In the genomic region with DNA sequence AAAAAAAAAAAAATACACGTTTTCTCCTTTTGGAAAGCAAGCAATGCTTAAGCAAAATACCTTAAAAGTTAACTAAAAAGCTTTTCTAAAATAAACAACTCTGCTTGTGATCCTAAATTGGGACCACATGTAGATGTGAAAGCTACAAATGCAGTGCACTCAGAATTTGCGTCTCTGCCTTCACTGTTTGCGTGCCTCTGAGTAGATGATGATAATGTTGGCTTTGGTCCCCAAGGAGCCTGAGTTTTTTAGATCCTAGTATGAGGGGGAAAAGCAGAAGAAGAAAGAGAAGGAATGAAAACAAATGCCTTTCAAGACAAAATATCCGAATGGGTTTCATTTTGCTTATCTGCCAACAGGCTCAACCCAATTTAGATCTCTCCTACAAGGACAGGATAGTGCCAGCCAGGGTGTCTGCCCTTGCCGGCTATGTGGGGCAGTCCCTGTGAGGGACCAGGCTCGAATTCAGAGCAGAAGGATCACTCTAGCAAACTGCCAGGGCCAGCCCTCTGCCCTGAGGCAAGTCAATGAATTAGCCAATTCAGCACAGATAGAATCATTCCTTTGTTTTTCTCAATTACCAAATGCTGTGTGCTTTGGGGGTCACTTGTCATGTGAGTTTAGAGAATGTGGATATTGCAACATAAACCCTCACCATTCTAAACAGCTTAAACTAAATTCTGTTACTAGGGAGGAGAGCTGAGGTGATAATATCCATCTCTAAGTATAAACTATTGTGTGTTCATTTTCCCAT, we compare ENCODE assay signal across 12 cellular contexts. TPM values are rescaled to one million over a fixed set of nuclear protein-coding genes. Genes with fewer than 3 reads are reported as not detected.
DNase-seq lines count a peak whose midpoint lies in the region; ATAC-seq and TF ChIP-seq lines count a peak whose summit lies in the region.
"Had no signal": no experiment of that assay in that cellular context is flagged by ENCODE, and none has a peak within 500 bp of the region (broad histone marks: within the 10 kb centered on the region; RNA-seq: fewer than 3 reads in every experiment).

No MANE protein-coding gene starts in this region.

- no peaks in the 10 kb centered on the region for H3K9me2 ChIP-seq in GM23248 (ENCODE audit: insufficient read depth)

- DNase-seq in GM23248 (peak; percentile 91), heart right ventricle (peak in 1 of 2 donors; percentile 13), retinal pigment epithelial cell (ENCODE audit: low read depth) (peak; percentile 61), NCI-H82 treated with DMSO at 0.1 percent for 48 hours (lab: John Stamatoyannopoulos, UW; ENCODE audit: unreplicated experiment) (no peak), D341Med (ENCODE audit: low spot score) (no peak)
- no peak for DNase-seq in activated CD8-positive, alpha-beta memory T cell treated with anti-CD3 and anti-CD28 coated beads, Interleukin-2, amount 50 U/mL, for 48 hours
- DNase-seq: activated CD4-positive, alpha-beta T cell treated with anti-CD3 and anti-CD28 coated beads, Interleukin-2, amount 50 U/mL, for 1 hour; cortex of kidney; naive B cell had no signal

- H3K27me3 ChIP-seq in GM23248 (replicated peaks; ENCODE audit: insufficient read depth): no peaks in the 10 kb centered on the region
- H3K27me3 ChIP-seq in heart right ventricle: no peaks in the 10 kb centered on the region

- peak overlapping the region; percentile 95 for H3K27ac ChIP-seq in GM23248
- peak overlapping the region; percentile 98 for H3K27ac ChIP-seq in angular gyrus (ENCODE audit: low read depth, low read length)
- no peak overlapping the region for H3K27ac ChIP-seq in heart right ventricle

- H3K4me1 ChIP-seq in GM23248 (ENCODE audit: insufficient read depth): peaks cover 49% of the 10 kb centered on the region
- H3K4me1 ChIP-seq in heart right ventricle: peaks cover 0 to 5% (median 0%) of the 10 kb centered on the region in 9 donors

- H3K36me3 ChIP-seq in GM23248 (ENCODE audit: low read depth) (no peaks in the 10 kb centered on the region), heart right ventricle (no peaks in the 10 kb centered on the region)

- H3K4me3 ChIP-seq in GM23248 (peak overlapping the region; percentile 61), heart right ventricle (no peak overlapping the region), retinal pigment epithelial cell (ENCODE audit: low read length) (no peak overlapping the region)

- no peaks in the 10 kb centered on the region for H4K20me1 ChIP-seq in GM23248 (ENCODE audit: insufficient read depth)

- in situ Hi-C loops in GM23248 (cut with MboI): loop anchor here (5.0 to 25.0 kb wide), 2 partner anchors 47 to 167 kb away; a partner anchor contains a TSS

- 0 to 3% methylated on average over 6 of the region's 6 CpGs for WGBS in GM23248 (ENCODE audit: low coverage in 1 of 2, low lambda C conversion rate in 2 of 2, missing lambda C conversion rate in 2 of 2), 2 experiments
- whole genome bisulfite sequencing in heart right ventricle, 2 donors: 31 to 42% methylated on average over 6 of the region's 6 CpGs

- 0 out of 2 replicates have a peak overlapping the region, but pooled peaks have one; percentile 13 for H2AFZ ChIP-seq in GM23248

- peaks cover 50% of the 10 kb centered on the region for H3F3A ChIP-seq in GM23248 (ENCODE audit: insufficient read depth)

- H3K9me3 ChIP-seq in GM23248 (ENCODE audit: low read depth) (no peaks in the 10 kb centered on the region), heart right ventricle (no peaks in the 10 kb centered on the region)

- no peak for TF ChIP-seq CTCF in heart right ventricle (IDR thresholded peaks at IDR 0.05)
- TF ChIP-seq CTCF in retinal pigment epithelial cell (conservative IDR thresholded peaks at IDR 0.05; ENCODE audit: low read depth, low read length): no peak

- intact Hi-C loops in heart right ventricle (cut with DNase I): loop anchor here in 6 of 10 donors (10.0 kb wide), 7 partner anchors 55 to 1035 kb away; no protein-coding TSS in a partner anchor

- peak overlapping the region; percentile 85 for H3K9ac ChIP-seq in GM23248

- H3K4me2 ChIP-seq in GM23248 (ENCODE audit: unreplicated experiment): peak overlapping the region; percentile 84

- H3K79me2 ChIP-seq in GM23248 (ENCODE audit: insufficient read depth): 0 out of 2 replicates have a peak, but pooled peaks cover 5% of the 10 kb centered on the region

- ATAC-seq in heart right ventricle (peak in 5 of 8 donors; percentile 33 to 71 (median 53)), HG02973 (IDR thresholded peaks at IDR 0.05; ENCODE audit: unreplicated experiment) (no peak)

RNA-seq across cellular contexts. Expression of a gene that starts 28.5 kb away (rescaled TPM):
- 16.2 and 26.1 TPM in 2 replicates for total RNA-seq in GM23248 (2014; rRNA removed; shearing (Covaris generic))
- polyA plus RNA-seq in GM23248 (2016; fragmentation: Nextera tagmentation; extraction: Ambion mirVana) (19.5 and 20.5 TPM in 2 replicates), heart right ventricle (under 1 TPM in 1 of 2 donors, not detected in 1; 0.65 TPM)
- total RNA-seq in heart right ventricle: 1 to 10 TPM in 1 of 10 donors, under 1 TPM in 4, not detected in 5; 0.23 to 1.1 (median 0.36) TPM

RNA-seq across cellular contexts. Expression of a gene that starts 47.8 kb away (rescaled TPM):
- 935 and 1,005 TPM in 2 replicates for total RNA-seq in GM23248 (2014; rRNA removed; shearing (Covaris generic))
- polyA plus RNA-seq in GM23248 (2016; fragmentation: Nextera tagmentation; extraction: Ambion mirVana) (575 and 584 TPM in 2 replicates), heart right ventricle (under 1 TPM in 1 of 2 donors, not detected in 1; 0.03 TPM)
- total RNA-seq in heart right ventricle: under 1 TPM in 8 of 10 donors, not detected in 2; 0.06 to 0.37 (median 0.19) TPM
- total RNA-seq: NCI-H460 had no signal

RNA-seq across cellular contexts. Expression of a gene that starts 54.7 kb away (rescaled TPM):
- 13.2 and 18.5 TPM in 2 replicates for total RNA-seq in GM23248 (2014; rRNA removed; shearing (Covaris generic))
- polyA plus RNA-seq in GM23248 (2016; fragmentation: Nextera tagmentation; extraction: Ambion mirVana) (11.9 and 13.0 TPM in 2 replicates), heart right ventricle (1 to 10 TPM in 1 of 2 donors, under 1 TPM in 1; 0.30 to 1.9 TPM)
- total RNA-seq in heart right ventricle: 10 to 100 TPM in 1 of 10 donors, 1 to 10 TPM in 8, under 1 TPM in 1; 0.64 to 10.6 (median 2.8) TPM

Comparison
In these comparisons a context has a peak if more than half of its experiments do, and no peak if none do; other contexts are left out.
1. DNase-seq: peak in GM23248 (single experiment) and retinal pigment epithelial cell (single experiment); none in NCI-H82 treated with DMSO at 0.1 percent for 48 hours (single experiment), activated CD8-positive, alpha-beta memory T cell treated with anti-CD3 and anti-CD28 coated beads, Interleukin-2, amount 50 U/mL, for 48 hours (single experiment) and D341Med (single experiment).
2. H3K27ac ChIP-seq: peak in GM23248 (single experiment) and angular gyrus (single experiment); none in heart right ventricle (0 of 10).
3. RNA of a gene that starts 47.8 kb away (total RNA-seq): 935 to 1,005 TPM in GM23248; 0.06 to 0.37 TPM in heart right ventricle; every median in the first group is over 100 times any median in the second.